3 cellular contexts compared by ENCODE assay signal in the genomic region with DNA sequence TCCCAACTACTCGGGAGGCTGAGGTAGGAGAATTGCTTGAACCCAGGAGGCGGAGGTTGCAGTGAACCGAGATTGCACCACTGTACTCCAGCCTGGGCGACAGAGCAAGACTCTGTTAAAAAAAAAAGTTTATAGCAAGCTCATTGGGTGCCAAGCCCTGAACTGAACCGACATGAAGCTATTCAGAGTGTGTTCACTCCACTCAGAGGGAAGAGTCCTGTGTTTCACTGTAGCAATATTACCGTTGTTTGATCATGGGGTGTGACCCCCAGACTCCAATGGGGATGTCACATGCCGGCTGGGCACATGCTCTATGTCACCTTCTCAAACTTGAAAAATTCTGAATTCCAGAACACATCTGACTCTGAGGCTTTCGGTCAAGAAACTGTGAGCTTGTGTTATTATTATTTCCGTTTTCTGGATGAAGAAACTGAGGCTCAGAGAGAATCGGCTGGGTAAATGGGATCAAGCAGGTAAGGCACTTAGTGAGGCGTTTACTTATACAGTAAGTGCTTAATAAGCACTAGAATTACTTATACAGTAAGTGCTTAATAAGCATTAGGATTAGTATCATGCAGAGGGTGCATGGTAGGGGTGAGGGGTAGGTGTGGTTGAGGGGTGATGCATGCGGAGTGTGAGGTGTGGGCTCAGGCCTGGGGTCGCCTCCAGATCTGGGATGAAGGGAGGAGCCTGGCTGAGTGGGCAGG.
TF ChIP-seq lines count a peak whose summit lies in the region.

No MANE protein-coding gene starts in this region.

TF ChIP-seq in GM23338, 12 proteins besides CTCF, POLR2A, EP300 and RAD21 (continues in another document):
- TF ChIP-seq NANOG (IDR thresholded peaks at IDR 0.05; ENCODE audit: borderline replicate concordance) (no peak), EZH2 (IDR thresholded peaks at IDR 0.05; ENCODE audit: low read depth, unreplicated experiment) (no peak), ZNF331 (CRISPR knock-in tag; IDR thresholded peaks at IDR 0.05; ENCODE audit: low read depth) (no peak)
- TF ChIP-seq, protein P1, sequence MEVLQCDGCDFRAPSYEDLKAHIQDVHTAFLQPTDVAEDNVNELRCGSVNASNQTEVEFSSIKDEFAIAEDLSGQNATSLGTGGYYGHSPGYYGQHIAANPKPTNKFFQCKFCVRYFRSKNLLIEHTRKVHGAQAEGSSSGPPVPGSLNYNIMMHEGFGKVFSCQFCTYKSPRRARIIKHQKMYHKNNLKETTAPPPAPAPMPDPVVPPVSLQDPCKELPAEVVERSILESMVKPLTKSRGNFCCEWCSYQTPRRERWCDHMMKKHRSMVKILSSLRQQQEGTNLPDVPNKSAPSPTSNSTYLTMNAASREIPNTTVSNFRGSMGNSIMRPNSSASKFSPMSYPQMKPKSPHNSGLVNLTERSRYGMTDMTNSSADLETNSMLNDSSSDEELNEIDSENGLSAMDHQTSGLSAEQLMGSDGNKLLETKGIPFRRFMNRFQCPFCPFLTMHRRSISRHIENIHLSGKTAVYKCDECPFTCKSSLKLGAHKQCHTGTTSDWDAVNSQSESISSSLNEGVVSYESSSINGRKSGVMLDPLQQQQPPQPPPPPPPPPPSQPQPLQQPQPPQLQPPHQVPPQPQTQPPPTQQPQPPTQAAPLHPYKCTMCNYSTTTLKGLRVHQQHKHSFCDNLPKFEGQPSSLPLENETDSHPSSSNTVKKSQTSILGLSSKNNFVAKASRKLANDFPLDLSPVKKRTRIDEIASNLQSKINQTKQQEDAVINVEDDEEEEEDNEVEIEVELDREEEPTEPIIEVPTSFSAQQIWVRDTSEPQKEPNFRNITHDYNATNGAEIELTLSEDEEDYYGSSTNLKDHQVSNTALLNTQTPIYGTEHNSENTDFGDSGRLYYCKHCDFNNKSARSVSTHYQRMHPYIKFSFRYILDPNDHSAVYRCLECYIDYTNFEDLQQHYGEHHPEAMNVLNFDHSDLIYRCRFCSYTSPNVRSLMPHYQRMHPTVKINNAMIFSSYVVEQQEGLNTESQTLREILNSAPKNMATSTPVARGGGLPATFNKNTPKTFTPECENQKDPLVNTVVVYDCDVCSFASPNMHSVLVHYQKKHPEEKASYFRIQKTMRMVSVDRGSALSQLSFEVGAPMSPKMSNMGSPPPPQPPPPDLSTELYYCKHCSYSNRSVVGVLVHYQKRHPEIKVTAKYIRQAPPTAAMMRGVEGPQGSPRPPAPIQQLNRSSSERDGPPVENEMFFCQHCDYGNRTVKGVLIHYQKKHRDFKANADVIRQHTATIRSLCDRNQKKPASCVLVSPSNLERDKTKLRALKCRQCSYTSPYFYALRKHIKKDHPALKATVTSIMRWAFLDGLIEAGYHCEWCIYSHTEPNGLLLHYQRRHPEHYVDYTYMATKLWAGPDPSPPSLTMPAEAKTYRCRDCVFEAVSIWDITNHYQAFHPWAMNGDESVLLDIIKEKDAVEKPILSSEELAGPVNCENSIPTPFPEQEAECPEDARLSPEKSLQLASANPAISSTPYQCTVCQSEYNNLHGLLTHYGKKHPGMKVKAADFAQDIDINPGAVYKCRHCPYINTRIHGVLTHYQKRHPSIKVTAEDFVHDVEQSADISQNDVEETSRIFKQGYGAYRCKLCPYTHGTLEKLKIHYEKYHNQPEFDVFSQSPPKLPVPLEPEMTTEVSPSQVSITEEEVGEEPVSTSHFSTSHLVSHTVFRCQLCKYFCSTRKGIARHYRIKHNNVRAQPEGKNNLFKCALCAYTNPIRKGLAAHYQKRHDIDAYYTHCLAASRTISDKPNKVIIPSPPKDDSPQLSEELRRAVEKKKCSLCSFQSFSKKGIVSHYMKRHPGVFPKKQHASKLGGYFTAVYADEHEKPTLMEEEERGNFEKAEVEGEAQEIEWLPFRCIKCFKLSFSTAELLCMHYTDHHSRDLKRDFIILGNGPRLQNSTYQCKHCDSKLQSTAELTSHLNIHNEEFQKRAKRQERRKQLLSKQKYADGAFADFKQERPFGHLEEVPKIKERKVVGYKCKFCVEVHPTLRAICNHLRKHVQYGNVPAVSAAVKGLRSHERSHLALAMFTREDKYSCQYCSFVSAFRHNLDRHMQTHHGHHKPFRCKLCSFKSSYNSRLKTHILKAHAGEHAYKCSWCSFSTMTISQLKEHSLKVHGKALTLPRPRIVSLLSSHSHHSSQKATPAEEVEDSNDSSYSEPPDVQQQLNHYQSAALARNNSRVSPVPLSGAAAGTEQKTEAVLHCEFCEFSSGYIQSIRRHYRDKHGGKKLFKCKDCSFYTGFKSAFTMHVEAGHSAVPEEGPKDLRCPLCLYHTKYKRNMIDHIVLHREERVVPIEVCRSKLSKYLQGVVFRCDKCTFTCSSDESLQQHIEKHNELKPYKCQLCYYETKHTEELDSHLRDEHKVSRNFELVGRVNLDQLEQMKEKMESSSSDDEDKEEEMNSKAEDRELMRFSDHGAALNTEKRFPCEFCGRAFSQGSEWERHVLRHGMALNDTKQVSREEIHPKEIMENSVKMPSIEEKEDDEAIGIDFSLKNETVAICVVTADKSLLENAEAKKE (CRISPR knock-in tag; IDR thresholded peaks at IDR 0.05): no peak

TF ChIP-seq in endothelial cell of umbilical vein, 7 proteins besides CTCF, POLR2A, EP300 and RAD21:
- TF ChIP-seq POLR2AphosphoS5 (IDR thresholded peaks at IDR 0.05; ENCODE audit: insufficient read depth, low read depth, low read length) (no peak), EZH2 (IDR thresholded peaks at IDR 0.05; ENCODE audit: borderline replicate concordance, low read depth, low read length, severe bottlenecking) (no peak), MYC (IDR thresholded peaks at IDR 0.05; ENCODE audit: low read depth, low read length) (no peak), JUN (IDR thresholded peaks at IDR 0.05; ENCODE audit: borderline replicate concordance, insufficient read depth, insufficient read length, low read depth) (no peak), FOS (IDR thresholded peaks at IDR 0.05; ENCODE audit: borderline replicate concordance, insufficient read depth, low read length) (no peak)
- TF ChIP-seq, protein P2, sequence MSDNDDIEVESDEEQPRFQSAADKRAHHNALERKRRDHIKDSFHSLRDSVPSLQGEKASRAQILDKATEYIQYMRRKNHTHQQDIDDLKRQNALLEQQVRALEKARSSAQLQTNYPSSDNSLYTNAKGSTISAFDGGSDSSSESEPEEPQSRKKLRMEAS (IDR thresholded peaks at IDR 0.05; ENCODE audit: insufficient read depth, insufficient read length): no peak

TF ChIP-seq in SK-N-SH treated with all-trans-retinoic acid at 6 μM for 48 hours, 23 proteins besides CTCF, POLR2A, EP300 and RAD21:
- TF ChIP-seq, protein P3, sequence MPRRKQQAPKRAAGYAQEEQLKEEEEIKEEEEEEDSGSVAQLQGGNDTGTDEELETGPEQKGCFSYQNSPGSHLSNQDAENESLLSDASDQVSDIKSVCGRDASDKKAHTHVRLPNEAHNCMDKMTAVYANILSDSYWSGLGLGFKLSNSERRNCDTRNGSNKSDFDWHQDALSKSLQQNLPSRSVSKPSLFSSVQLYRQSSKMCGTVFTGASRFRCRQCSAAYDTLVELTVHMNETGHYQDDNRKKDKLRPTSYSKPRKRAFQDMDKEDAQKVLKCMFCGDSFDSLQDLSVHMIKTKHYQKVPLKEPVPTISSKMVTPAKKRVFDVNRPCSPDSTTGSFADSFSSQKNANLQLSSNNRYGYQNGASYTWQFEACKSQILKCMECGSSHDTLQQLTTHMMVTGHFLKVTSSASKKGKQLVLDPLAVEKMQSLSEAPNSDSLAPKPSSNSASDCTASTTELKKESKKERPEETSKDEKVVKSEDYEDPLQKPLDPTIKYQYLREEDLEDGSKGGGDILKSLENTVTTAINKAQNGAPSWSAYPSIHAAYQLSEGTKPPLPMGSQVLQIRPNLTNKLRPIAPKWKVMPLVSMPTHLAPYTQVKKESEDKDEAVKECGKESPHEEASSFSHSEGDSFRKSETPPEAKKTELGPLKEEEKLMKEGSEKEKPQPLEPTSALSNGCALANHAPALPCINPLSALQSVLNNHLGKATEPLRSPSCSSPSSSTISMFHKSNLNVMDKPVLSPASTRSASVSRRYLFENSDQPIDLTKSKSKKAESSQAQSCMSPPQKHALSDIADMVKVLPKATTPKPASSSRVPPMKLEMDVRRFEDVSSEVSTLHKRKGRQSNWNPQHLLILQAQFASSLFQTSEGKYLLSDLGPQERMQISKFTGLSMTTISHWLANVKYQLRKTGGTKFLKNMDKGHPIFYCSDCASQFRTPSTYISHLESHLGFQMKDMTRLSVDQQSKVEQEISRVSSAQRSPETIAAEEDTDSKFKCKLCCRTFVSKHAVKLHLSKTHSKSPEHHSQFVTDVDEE (CRISPR knock-in tag; IDR thresholded peaks at IDR 0.05): no peak
- no peak for TF ChIP-seq OSR1 (CRISPR knock-in tag; IDR thresholded peaks at IDR 0.05)
- no peak for TF ChIP-seq PPARA (CRISPR knock-in tag; IDR thresholded peaks at IDR 0.05; ENCODE audit: borderline replicate concordance)
- no peak for TF ChIP-seq TCF4 (CRISPR knock-in tag; IDR thresholded peaks at IDR 0.05; ENCODE audit: borderline replicate concordance)
- no peak for TF ChIP-seq GLIS3 (CRISPR knock-in tag; IDR thresholded peaks at IDR 0.05)
- TF ChIP-seq SNAI2 (CRISPR knock-in tag; IDR thresholded peaks at IDR 0.05): no peak
- TF ChIP-seq CREB5 (CRISPR knock-in tag; IDR thresholded peaks at IDR 0.05; ENCODE audit: low read depth): no peak
- TF ChIP-seq ZFP30 (CRISPR knock-in tag; IDR thresholded peaks at IDR 0.05): no peak
- no peak for TF ChIP-seq ZC3H10 (CRISPR knock-in tag; IDR thresholded peaks at IDR 0.05)
TF ChIP-seq in SK-N-SH treated with all-trans-retinoic acid at 6 μM for 48 hours: peak in this region for 0.
